Comparison of ENCODE assay signal across 14 cellular contexts in the genomic region with DNA sequence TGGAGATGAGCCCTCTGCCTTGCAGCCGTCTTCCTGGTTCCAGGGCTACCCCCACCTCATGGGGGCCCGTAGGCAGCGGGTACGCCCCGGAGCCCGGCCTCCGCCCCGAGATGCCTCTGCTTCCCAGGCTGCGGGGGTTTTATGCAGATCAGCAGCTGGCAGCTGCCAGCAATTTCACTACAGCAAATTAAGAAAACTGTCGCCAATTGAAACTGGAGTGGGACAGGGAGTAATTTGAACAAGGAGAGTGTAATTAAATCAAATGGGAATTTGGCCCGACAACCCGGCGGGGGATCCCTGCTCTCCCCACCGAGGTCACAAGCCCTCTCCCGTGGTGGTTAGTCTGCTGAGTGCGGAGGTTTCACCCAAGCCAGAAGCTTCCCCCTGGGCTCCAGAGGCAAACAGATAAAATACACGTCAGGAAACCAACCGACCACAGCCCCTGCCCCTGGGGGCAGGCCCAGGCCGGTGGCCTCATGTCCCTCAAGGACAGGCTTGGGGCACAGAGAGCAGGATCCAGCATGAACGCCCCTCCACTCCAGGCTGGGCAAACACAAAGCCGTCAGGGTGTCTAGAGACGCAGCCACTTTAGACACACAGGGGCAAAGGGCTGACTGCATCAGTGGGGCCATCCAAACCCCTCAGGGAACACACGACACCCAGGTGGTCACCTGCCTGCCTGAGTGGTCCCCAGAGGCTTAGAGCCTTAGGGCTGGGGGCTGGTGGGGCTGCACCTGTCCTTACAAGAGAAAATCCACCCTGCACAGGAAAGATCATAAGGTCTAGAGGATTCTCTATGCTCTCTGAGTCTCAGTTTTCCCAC. TPM values are rescaled to one million over a fixed set of nuclear protein-coding genes. Genes with fewer than 3 reads are reported as not detected.
DNase-seq lines count a peak whose midpoint lies in the region; ATAC-seq and TF ChIP-seq lines count a peak whose summit lies in the region.
"Had no signal": no experiment of that assay in that cellular context is flagged by ENCODE, and none has a peak within 500 bp of the region (broad histone marks: within the 10 kb centered on the region; RNA-seq: fewer than 3 reads in every experiment).

No MANE protein-coding gene starts in this region.

- peak overlapping the region; percentile 64 for H3K27ac ChIP-seq in CD8-positive, alpha-beta memory T cell (ENCODE audit: low read depth, low read length)
- no peak overlapping the region for H3K27ac ChIP-seq in SK-N-SH (ENCODE audit: low read depth in 2 of 2, low read length in 1 of 2)

- 64% methylated on average over 8 of the region's 23 CpGs for WGBS in SK-N-SH (ENCODE audit: low lambda C conversion rate)

- H3K36me3 Mint-ChIP-seq in CD8-positive, alpha-beta memory T cell, result peaks cover 0 to 4% (median 0%) of the 10 kb centered on the region in 3 donors
- H3K36me3 Mint-ChIP-seq: activated naive CD4-positive, alpha-beta T cell treated with anti-CD3 and anti-CD28 coated beads, Interleukin-2, amount 10 ng/mL, durations not matched to agents 7 days and 5 days; CD4-positive, CD25-positive, alpha-beta regulatory T cell; naive thymus-derived CD4-positive, alpha-beta T cell had no signal

- no peaks in the 10 kb centered on the region for H3F3A ChIP-seq in SK-N-SH (replicated peaks; ENCODE audit: insufficient read depth)

- no peak overlapping the region for H3K9ac ChIP-seq in SK-N-SH

- H3K4me1 ChIP-seq in CD8-positive, alpha-beta memory T cell (ENCODE audit: insufficient read depth, low read length), result no peaks in the 10 kb centered on the region
- peaks cover 0 to 13% of the 10 kb centered on the region in 2 experiments; a peak in 1 of 4 replicates for H3K4me1 ChIP-seq in SK-N-SH (ENCODE audit: control insufficient read depth in 1 of 2, insufficient read depth in 2 of 2, low read depth in 1 of 2, low read length in 1 of 2)

- CTCF ChIA-PET in CD8-positive, alpha-beta memory T cell (lab: Charles Lee), result interaction anchor here (1.5 kb wide), 1 partner anchor 11 kb away, joined by 4 read pairs; no protein-coding TSS in a partner anchor
- CTCF ChIA-PET in SK-N-SH (lab: Yijun Ruan, JAX), result no interaction called here

- no peaks in the 10 kb centered on the region for H3K4me1 Mint-ChIP-seq in CD8-positive, alpha-beta memory T cell
- H3K4me1 Mint-ChIP-seq: activated naive CD4-positive, alpha-beta T cell treated with anti-CD3 and anti-CD28 coated beads, Interleukin-2, amount 10 ng/mL, durations not matched to agents 7 days and 5 days; CD4-positive, CD25-positive, alpha-beta regulatory T cell had no signal

- H4K20me1 ChIP-seq in SK-N-SH (ENCODE audit: insufficient read depth), result no peaks in the 10 kb centered on the region

- no peak overlapping the region for H2AFZ ChIP-seq in SK-N-SH (ENCODE audit: low read depth)

- POLR2A ChIA-PET in CD8-positive, alpha-beta memory T cell (lab: Charles Lee), result no interaction called here
- POLR2A ChIA-PET in SK-N-SH (lab: Yijun Ruan, JAX), result no interaction called here

- no peaks in the 10 kb centered on the region for H3K27me3 ChIP-seq in CD8-positive, alpha-beta memory T cell (ENCODE audit: insufficient read depth, low read length, poor library complexity, severe bottlenecking)
- H3K27me3 ChIP-seq in SK-N-SH (ENCODE audit: insufficient read depth), result no peaks in the 10 kb centered on the region

- peak overlapping the region in 2 of 8 donors; percentile 51 to 69 for H3K27ac Mint-ChIP-seq in CD8-positive, alpha-beta memory T cell
- H3K27ac Mint-ChIP-seq: activated naive CD4-positive, alpha-beta T cell treated with anti-CD3 and anti-CD28 coated beads, Interleukin-2, amount 10 ng/mL, durations not matched to agents 7 days and 5 days; CD4-positive, CD25-positive, alpha-beta regulatory T cell; naive thymus-derived CD4-positive, alpha-beta T cell had no signal

- H3K4me2 ChIP-seq in SK-N-SH, result no peak overlapping the region

- no peaks in the 10 kb centered on the region for H3K9me3 ChIP-seq in CD8-positive, alpha-beta memory T cell (ENCODE audit: low read length)
- H3K9me3 ChIP-seq in SK-N-SH, result no peaks in the 10 kb centered on the region
- H3K9me3 ChIP-seq: transverse colon had no signal

- no peak for TF ChIP-seq EP300 in SK-N-SH (IDR thresholded peaks at IDR 0.05; ENCODE audit: borderline replicate concordance in 1 of 2, low read depth in 1 of 2, low read length in 1 of 2)

- no peak for ATAC-seq in stimulated activated naive CD8-positive, alpha-beta T cell treated with anti-CD3 and anti-CD28 coated beads, Interleukin-15, Interleukin-2, amounts not matched to agents 100 U/mL and 50 U/mL, for 24 hours
- ATAC-seq in HG02970 (IDR thresholded peaks at IDR 0.05; ENCODE audit: low FRiP score, unreplicated experiment) (no peak), GM19395 (IDR thresholded peaks at IDR 0.05; ENCODE audit: unreplicated experiment) (no peak)
- ATAC-seq: naive thymus-derived CD4-positive, alpha-beta T cell; PC-3 had no signal

- DNase-seq in CD8-positive, alpha-beta memory T cell, result no peak
- DNase-seq in MV-4-11 (lab: John Stamatoyannopoulos, UW) (peak; percentile 29), SK-N-SH (peak; percentile 65), medulla oblongata (ENCODE audit: extremely low spot score) (peak; percentile 62), AML-193 (lab: John Stamatoyannopoulos, UW) (no peak)
- DNase-seq in stimulated activated naive CD8-positive, alpha-beta T cell treated with anti-CD3 and anti-CD28 coated beads, Interleukin-15, Interleukin-2, amounts not matched to agents 100 U/mL and 50 U/mL, for 24 hours, result no peak
- DNase-seq: activated CD4-positive, CD25-positive, alpha-beta regulatory T cell treated with anti-CD3 and anti-CD28 coated beads, Interleukin-2, amount 50 U/mL, for 72 hours; activated naive CD4-positive, alpha-beta T cell treated with anti-CD3 and anti-CD28 coated beads, Interleukin-2, amount 10 ng/mL, durations not matched to agents 7 days and 5 days; CD4-positive, CD25-positive, alpha-beta regulatory T cell; naive thymus-derived CD4-positive, alpha-beta T cell; PC-3; transverse colon had no signal

- H3K4me3 ChIP-seq in CD8-positive, alpha-beta memory T cell (ENCODE audit: low read length), result no peak overlapping the region
- no peak overlapping the region for H3K4me3 ChIP-seq in SK-N-SH (ENCODE audit: low read depth in 2 of 2, low read length in 1 of 2)
- H3K4me3 ChIP-seq: transverse colon had no signal

- no peak for TF ChIP-seq CTCF in SK-N-SH (IDR thresholded peaks at IDR 0.05)

- H3K79me2 ChIP-seq in SK-N-SH (ENCODE audit: insufficient read depth), result no peaks in the 10 kb centered on the region

- H3K27me3 Mint-ChIP-seq in CD8-positive, alpha-beta memory T cell, result peaks cover 0 to 2% of the 10 kb centered on the region in 2 donors
- H3K27me3 Mint-ChIP-seq: CD4-positive, CD25-positive, alpha-beta regulatory T cell had no signal

- H3K36me3 ChIP-seq in CD8-positive, alpha-beta memory T cell (ENCODE audit: insufficient read depth, low read length), result no peaks in the 10 kb centered on the region
- no peaks in the 10 kb centered on the region for H3K36me3 ChIP-seq in SK-N-SH (replicated peaks in 1 of 2; ENCODE audit: control insufficient read depth in 1 of 2, insufficient read depth in 2 of 2, low read length in 1 of 2)
- H3K36me3 ChIP-seq: transverse colon had no signal

- H3K9me3 Mint-ChIP-seq in CD8-positive, alpha-beta memory T cell, result no peaks in the 10 kb centered on the region
- H3K9me3 Mint-ChIP-seq: activated naive CD4-positive, alpha-beta T cell treated with anti-CD3 and anti-CD28 coated beads, Interleukin-2, amount 10 ng/mL, durations not matched to agents 7 days and 5 days; CD4-positive, CD25-positive, alpha-beta regulatory T cell had no signal

- no peak overlapping the region for H3K4me3 Mint-ChIP-seq in CD8-positive, alpha-beta memory T cell
- H3K4me3 Mint-ChIP-seq: activated naive CD4-positive, alpha-beta T cell treated with anti-CD3 and anti-CD28 coated beads, Interleukin-2, amount 10 ng/mL, durations not matched to agents 7 days and 5 days; CD4-positive, CD25-positive, alpha-beta regulatory T cell; naive thymus-derived CD4-positive, alpha-beta T cell had no signal

- H3K9me2 ChIP-seq in SK-N-SH, result no peaks in the 10 kb centered on the region

- no peak for TF ChIP-seq RAD21 in SK-N-SH (IDR thresholded peaks at IDR 0.05; ENCODE audit: low read length)

TF ChIP-seq in SK-N-SH, 30 proteins besides CTCF, POLR2A, EP300 and RAD21 (continues in another document):
- TF ChIP-seq ELF1 (IDR thresholded peaks at IDR 0.05) (no peak), SIN3A (IDR thresholded peaks at IDR 0.05; ENCODE audit: borderline replicate concordance, low read depth, low read length) (no peak), FOXM1 (IDR thresholded peaks at IDR 0.05; ENCODE audit: low read depth) (no peak), GABPA (IDR thresholded peaks at IDR 0.05; ENCODE audit: low read depth) (no peak), FOXJ3 (CRISPR knock-in tag; IDR thresholded peaks at IDR 0.05) (no peak), CHD2 (IDR thresholded peaks at IDR 0.05; ENCODE audit: low read length, partially characterized antibody) (no peak), MXI1 (IDR thresholded peaks at IDR 0.05; ENCODE audit: low read depth, low read length) (no peak), FOSL2 (IDR thresholded peaks at IDR 0.05; ENCODE audit: borderline replicate concordance, low read depth) (no peak)
- TF ChIP-seq, protein P1, sequence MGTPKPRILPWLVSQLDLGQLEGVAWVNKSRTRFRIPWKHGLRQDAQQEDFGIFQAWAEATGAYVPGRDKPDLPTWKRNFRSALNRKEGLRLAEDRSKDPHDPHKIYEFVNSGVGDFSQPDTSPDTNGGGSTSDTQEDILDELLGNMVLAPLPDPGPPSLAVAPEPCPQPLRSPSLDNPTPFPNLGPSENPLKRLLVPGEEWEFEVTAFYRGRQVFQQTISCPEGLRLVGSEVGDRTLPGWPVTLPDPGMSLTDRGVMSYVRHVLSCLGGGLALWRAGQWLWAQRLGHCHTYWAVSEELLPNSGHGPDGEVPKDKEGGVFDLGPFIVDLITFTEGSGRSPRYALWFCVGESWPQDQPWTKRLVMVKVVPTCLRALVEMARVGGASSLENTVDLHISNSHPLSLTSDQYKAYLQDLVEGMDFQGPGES (IDR thresholded peaks at IDR 0.05; ENCODE audit: low read depth, low read length), result no peak

RNA-seq across cellular contexts. Expression of a gene that starts 53.8 kb away (rescaled TPM):
- total RNA-seq in CD8-positive, alpha-beta memory T cell, result 10 to 100 TPM; 32.3 to 32.6 TPM
- polyA plus RNA-seq in CD8-positive, alpha-beta memory T cell, result 22.8 TPM
- polyA plus RNA-seq in SK-N-SH (2012; rRNA removed), result 0.19 and 0.39 TPM in 2 replicates
- 0.19 and 0.28 TPM in 2 replicates for polyA plus RNA-seq in SK-N-SH (2012; cell fraction: cytosol; rRNA removed)
- 0.13 and 0.18 TPM in 2 replicates for polyA plus RNA-seq in SK-N-SH (2012; cell fraction: nucleus; rRNA removed)

Comparison
In these comparisons a context has a peak if more than half of its experiments do, and no peak if none do; other contexts are left out.
1. DNase-seq: peak in MV-4-11 (single experiment), SK-N-SH (single experiment) and medulla oblongata (single experiment); none in CD8-positive, alpha-beta memory T cell (0 of 5), AML-193 (0 of 2) and stimulated activated naive CD8-positive, alpha-beta T cell treated with anti-CD3 and anti-CD28 coated beads, Interleukin-15, Interleukin-2, amounts not matched to agents 100 U/mL and 50 U/mL, for 24 hours (single experiment).
2. RNA of a gene that starts 53.8 kb away (polyA plus RNA-seq): 22.8 TPM in CD8-positive, alpha-beta memory T cell (single experiment); 0.13 to 0.39 TPM in SK-N-SH; every median in the first group is over 10 times any median in the second.